Comparison of ENCODE assay signal across 10 cellular contexts in genomic region chr3:180990494-180990893, GRCh38. TPM values are rescaled to one million over a fixed set of nuclear protein-coding genes. Genes with fewer than 3 reads are reported as not detected.
DNase-seq lines count a peak whose midpoint lies in the region; ATAC-seq and TF ChIP-seq lines count a peak whose summit lies in the region.
"Had no signal": no experiment of that assay in that cellular context is flagged by ENCODE, and none has a peak within 500 bp of the region (broad histone marks: within the 10 kb centered on the region; RNA-seq: fewer than 3 reads in every experiment).

No MANE protein-coding gene starts in this region.

- TF ChIP-seq POLR2A in breast epithelium (IDR thresholded peaks at IDR 0.05), result no peak

- intact Hi-C loops in breast epithelium (cut with DNase I; ENCODE audit: low total_unique reads), result no loop called here

- H3K36me3 ChIP-seq in BLaER1 (peaks cover 18% of the 10 kb centered on the region; the same call in 1 of the 2 replicates), Loucy (ENCODE audit: insufficient read depth, low read length) (no peaks in the 10 kb centered on the region), breast epithelium (no peaks in the 10 kb centered on the region), neural cell (ENCODE audit: insufficient read depth, low read length) (peaks cover 5% of the 10 kb centered on the region)

- H3K27ac ChIP-seq in BLaER1 (no peak overlapping the region), breast epithelium (no peak overlapping the region), neural cell (ENCODE audit: low read length) (no peak overlapping the region)

- TF ChIP-seq RAD21 in neural cell (conservative IDR thresholded peaks at IDR 0.05), result no peak

- H3K27me3 ChIP-seq in BLaER1 (no peaks in the 10 kb centered on the region), Loucy (ENCODE audit: insufficient read depth, low read length, poor library complexity, severe bottlenecking) (no peaks in the 10 kb centered on the region), breast epithelium (no peaks in the 10 kb centered on the region), neural cell (ENCODE audit: insufficient read depth, low read depth, low read length) (no peaks in the 10 kb centered on the region)

- H3K9me3 ChIP-seq in BLaER1, result no peaks in the 10 kb centered on the region
- no peaks in the 10 kb centered on the region for H3K9me3 ChIP-seq in Loucy (ENCODE audit: insufficient read depth, low read depth, low read length)
- no peaks in the 10 kb centered on the region for H3K9me3 ChIP-seq in breast epithelium
- H3K9me3 ChIP-seq in neural cell (ENCODE audit: low read length), result no peaks in the 10 kb centered on the region

- no peak for DNase-seq in breast epithelium (ENCODE audit: low spot score in 2 of 2)
- no peak for DNase-seq in islet precursor cell
- DNase-seq: NCI-H1436, posterior cingulate gyrus had no signal

- peak overlapping the region; percentile 92 for H2AFZ ChIP-seq in Loucy (ENCODE audit: low read length)
- H2AFZ ChIP-seq in neural cell (ENCODE audit: low read depth, low read length), result no peak overlapping the region

- no peaks in the 10 kb centered on the region for H3F3A ChIP-seq in Loucy (ENCODE audit: low read depth)
- H3F3A ChIP-seq in neural cell (ENCODE audit: insufficient read depth, low read length, poor library complexity, severe bottlenecking), result no peaks in the 10 kb centered on the region

- peak overlapping the region; percentile 88 for H3K4me2 ChIP-seq in BLaER1
- peak overlapping the region; percentile 92 for H3K4me2 ChIP-seq in Loucy (ENCODE audit: low read depth, low read length, poor library complexity, severe bottlenecking)
- H3K4me2 ChIP-seq in neural cell (ENCODE audit: low read length), result peak overlapping the region; percentile 93

- H3K9me2 ChIP-seq in Loucy (replicated peaks; ENCODE audit: low read depth, low read length) (no peaks in the 10 kb centered on the region), neural cell (ENCODE audit: insufficient read depth, low read length) (no peaks in the 10 kb centered on the region)

- H3K4me3 ChIP-seq in BLaER1 (peak overlapping the region; percentile 84), Loucy (ENCODE audit: low read length, poor library complexity, severe bottlenecking) (peak overlapping the region; percentile 90), breast epithelium (peak overlapping the region; percentile 79 to 94 (median 82)), neural cell (ENCODE audit: low read length) (peak overlapping the region; percentile 91)

- no peak for TF ChIP-seq EP300 in neural cell (conservative IDR thresholded peaks at IDR 0.05; ENCODE audit: poor library complexity, severe bottlenecking)

- peak overlapping the region; percentile 89; the same call in 1 of the 2 replicates for H3K9ac ChIP-seq in BLaER1
- H3K9ac ChIP-seq in Loucy (ENCODE audit: low read depth, low read length, poor library complexity, severe bottlenecking), result peak overlapping the region; percentile 82
- H3K9ac ChIP-seq in neural cell (ENCODE audit: low read length), result no peak overlapping the region

- H3K4me1 ChIP-seq in BLaER1, result peaks cover 22% of the 10 kb centered on the region
- peaks cover 23% of the 10 kb centered on the region for H3K4me1 ChIP-seq in Loucy (ENCODE audit: insufficient read depth, low read length, poor library complexity, severe bottlenecking)
- H3K4me1 ChIP-seq in breast epithelium, result no peaks in the 10 kb centered on the region

- TF ChIP-seq CTCF in Loucy (conservative IDR thresholded peaks at IDR 0.05; ENCODE audit: low read length), result no peak
- no peak for TF ChIP-seq CTCF in breast epithelium (IDR thresholded peaks at IDR 0.05)
- no peak for TF ChIP-seq CTCF in neural cell (IDR thresholded peaks at IDR 0.05; ENCODE audit: poor library complexity, severe bottlenecking)

- peaks cover 5% of the 10 kb centered on the region; the same call in 1 of the 2 replicates for H4K20me1 ChIP-seq in BLaER1
- no peaks in the 10 kb centered on the region for H4K20me1 ChIP-seq in Loucy (ENCODE audit: insufficient read depth, low read length, poor library complexity, severe bottlenecking)
- no peaks in the 10 kb centered on the region for H4K20me1 ChIP-seq in neural cell (ENCODE audit: insufficient read depth)

- no peak for ATAC-seq in GM21528 (IDR thresholded peaks at IDR 0.05; ENCODE audit: low FRiP score, unreplicated experiment)
- ATAC-seq in HG03521 (IDR thresholded peaks at IDR 0.05; ENCODE audit: unreplicated experiment), result no peak
- no peak for ATAC-seq in esophagus mucosa

- H3K79me2 ChIP-seq in Loucy (ENCODE audit: insufficient read depth, low read length) (peaks cover 22% of the 10 kb centered on the region), neural cell (replicated peaks; ENCODE audit: insufficient read depth, low read length) (peaks cover 8% of the 10 kb centered on the region)

TF ChIP-seq in neural cell, 6 proteins besides CTCF, POLR2A, EP300 and RAD21:
- TF ChIP-seq MXI1 (conservative IDR thresholded peaks at IDR 0.05; ENCODE audit: poor library complexity, severe bottlenecking) (no peak), REST (IDR thresholded peaks at IDR 0.05; ENCODE audit: borderline replicate concordance) (no peak), SMC3 (conservative IDR thresholded peaks at IDR 0.05; ENCODE audit: poor library complexity) (no peak), TAF1 (IDR thresholded peaks at IDR 0.05; ENCODE audit: low read depth) (no peak)
TF ChIP-seq in neural cell: peak in this region for 0.

RNA-seq across cellular contexts. Expression of gene DNAJC19, which starts 1.0 kb away (rescaled TPM):
- total RNA-seq in breast epithelium (10 to 100 TPM; 39.8 to 55.4 (median 44.5) TPM), esophagus mucosa (34.4 TPM)
- polyA plus RNA-seq in neural cell, result 76.0 and 80.3 TPM in 2 replicates
- 31.7 and 36.6 TPM in 2 replicates for polyA minus RNA-seq in neural cell
